20 cellular contexts compared by ENCODE assay signal in genomic region chr1:26119892-26120608, GRCh38. TPM values are rescaled to one million over a fixed set of nuclear protein-coding genes. Genes with fewer than 3 reads are reported as not detected.
A peak's percentile ranks its signal among the peaks of the same experiment; 100 is the strongest.
DNase-seq lines count a peak whose midpoint lies in the region; ATAC-seq, FAIRE-seq and TF ChIP-seq lines count a peak whose summit lies in the region.
"Had no signal": no experiment of that assay in that cellular context is flagged by ENCODE, and none has a peak within 500 bp of the region (broad histone marks: within the 10 kb centered on the region; RNA-seq: fewer than 3 reads in every experiment).

No MANE protein-coding gene starts in this region.

- no peak overlapping the region for H3K4me3 Mint-ChIP-seq in activated CD4-positive, alpha-beta T cell treated with anti-CD3 and anti-CD28 coated beads, Interleukin-2, amount 10 ng/mL, durations not matched to agents 7 days and 5 days
- H3K4me3 Mint-ChIP-seq in activated CD8-positive, alpha-beta T cell treated with anti-CD3 and anti-CD28 coated beads for 36 hours = peak overlapping the region; percentile 31
- H3K4me3 Mint-ChIP-seq: endodermal cell had no signal

- H3K36me3 ChIP-seq in spleen = peaks cover 4 to 81% (median 33%) of the 10 kb centered on the region in 6 donors
- H3K36me3 ChIP-seq: ovary had no signal

- peak overlapping the region in 6 of 8 donors; percentile 10 to 50 (median 42) for H3K27ac ChIP-seq in spleen
- H3K27ac ChIP-seq: gastroesophageal sphincter, ovary had no signal

- no peak overlapping the region for H3K4me3 ChIP-seq in spleen
- H3K4me3 ChIP-seq: gastroesophageal sphincter, ovary had no signal

- intact Hi-C loops in activated CD8-positive, alpha-beta T cell treated with anti-CD3 and anti-CD28 coated beads for 36 hours (cut with micrococcal nuclease) = no loop called here
- intact Hi-C loops in spleen (cut with DNase I; ENCODE audit: low total_unique reads) = no loop called here

- CTCF ChIA-PET in activated CD4-positive, alpha-beta T cell treated with anti-CD3 and anti-CD28 coated beads, Interleukin-2, amount 10 ng/mL, durations not matched to agents 7 days and 5 days (lab: Charles Lee) = interaction anchor here (1.2 to 2.0 kb wide), 4 partner anchors 10 to 239 kb away, joined by 3 to 6 read pairs (median 5); partner anchors contain the start of gene ZNF593
- CTCF ChIA-PET in activated CD8-positive, alpha-beta T cell treated with anti-CD3 and anti-CD28 coated beads for 36 hours (lab: Charles Lee) = interaction anchor here (0.8 to 13.9 kb wide), 4 partner anchors 9 to 114 kb away, joined by 3 to 164 read pairs (median 4); partner anchors contain the start of gene CEP85

- POLR2A ChIA-PET in activated CD4-positive, alpha-beta T cell treated with anti-CD3 and anti-CD28 coated beads, Interleukin-2, amount 10 ng/mL, durations not matched to agents 7 days and 5 days (lab: Charles Lee) = interaction anchor here (0.5 kb wide), 1 partner anchor 13 kb away, joined by 3 read pairs; no protein-coding TSS in a partner anchor
- POLR2A ChIA-PET in activated CD8-positive, alpha-beta T cell treated with anti-CD3 and anti-CD28 coated beads for 36 hours (lab: Charles Lee) = interaction anchor here (0.7 kb wide), 1 partner anchor 9 kb away, joined by 3 read pairs; the partner anchor contains the start of gene PDIK1L

- peaks cover 3 to 82% (median 25%) of the 10 kb centered on the region in 6 donors for H3K4me1 ChIP-seq in spleen

- H3K9me3 Mint-ChIP-seq in activated CD4-positive, alpha-beta T cell treated with anti-CD3 and anti-CD28 coated beads, Interleukin-2, amount 10 ng/mL, durations not matched to agents 7 days and 5 days = no peaks in the 10 kb centered on the region
- no peaks in the 10 kb centered on the region for H3K9me3 Mint-ChIP-seq in activated CD8-positive, alpha-beta T cell treated with anti-CD3 and anti-CD28 coated beads for 36 hours
- H3K9me3 Mint-ChIP-seq: endodermal cell had no signal

- WGBS in spleen, 5 donors = 51 to 60% (median 56%) methylated on average over 9 of the region's 9 CpGs

- H3K4me1 Mint-ChIP-seq in activated CD4-positive, alpha-beta T cell treated with anti-CD3 and anti-CD28 coated beads, Interleukin-2, amount 10 ng/mL, durations not matched to agents 7 days and 5 days = peaks cover 54% of the 10 kb centered on the region
- peaks cover 41% of the 10 kb centered on the region for H3K4me1 Mint-ChIP-seq in activated CD8-positive, alpha-beta T cell treated with anti-CD3 and anti-CD28 coated beads for 36 hours (ENCODE audit: low read depth)

- FAIRE-seq in GM12892 (lab: Jason Lieb, UNC) = no peak
- FAIRE-seq: bronchial epithelial cell, H54 had no signal

- peak; percentile 41 for ATAC-seq in HG03354 (IDR thresholded peaks at IDR 0.05; ENCODE audit: poor library complexity, severe bottlenecking, unreplicated experiment)
- ATAC-seq in activated CD8-positive, alpha-beta T cell treated with anti-CD3 and anti-CD28 coated beads for 36 hours = peak; percentile 34
- ATAC-seq in GM19397 (IDR thresholded peaks at IDR 0.05; ENCODE audit: unreplicated experiment) = no peak
- no peak for ATAC-seq in GM21529 (IDR thresholded peaks at IDR 0.05; ENCODE audit: unreplicated experiment)
- ATAC-seq: gastroesophageal sphincter, Right ventricle myocardium inferior had no signal

- peaks cover 54% of the 10 kb centered on the region for H3K36me3 Mint-ChIP-seq in activated CD4-positive, alpha-beta T cell treated with anti-CD3 and anti-CD28 coated beads, Interleukin-2, amount 10 ng/mL, durations not matched to agents 7 days and 5 days (ENCODE audit: low read depth)
- peaks cover 42% of the 10 kb centered on the region for H3K36me3 Mint-ChIP-seq in activated CD8-positive, alpha-beta T cell treated with anti-CD3 and anti-CD28 coated beads for 36 hours (ENCODE audit: low read depth)

- no peaks in the 10 kb centered on the region for H3K9me3 ChIP-seq in spleen
- H3K9me3 ChIP-seq: gastroesophageal sphincter, ovary had no signal

- TF ChIP-seq POLR2A in spleen (IDR thresholded peaks at IDR 0.05) (no peak), GM12892 (IDR thresholded peaks at IDR 0.05; ENCODE audit: low read depth, low read length) (no peak)

- H3K27me3 ChIP-seq in spleen (replicated peaks in 1 of 7) = no peaks in the 10 kb centered on the region
- H3K27me3 ChIP-seq: gastroesophageal sphincter, ovary had no signal

- H3K27ac Mint-ChIP-seq in activated CD4-positive, alpha-beta T cell treated with anti-CD3 and anti-CD28 coated beads, Interleukin-2, amount 10 ng/mL, durations not matched to agents 7 days and 5 days = peak overlapping the region; percentile 76
- H3K27ac Mint-ChIP-seq in activated CD8-positive, alpha-beta T cell treated with anti-CD3 and anti-CD28 coated beads for 36 hours = peak overlapping the region; percentile 85
- H3K27ac Mint-ChIP-seq: endodermal cell had no signal

- H3K27me3 Mint-ChIP-seq in activated CD4-positive, alpha-beta T cell treated with anti-CD3 and anti-CD28 coated beads, Interleukin-2, amount 10 ng/mL, durations not matched to agents 7 days and 5 days = no peaks in the 10 kb centered on the region
- H3K27me3 Mint-ChIP-seq in activated CD8-positive, alpha-beta T cell treated with anti-CD3 and anti-CD28 coated beads for 36 hours = no peaks in the 10 kb centered on the region

- DNase-seq in activated CD4-positive, alpha-beta T cell treated with anti-CD3 and anti-CD28 coated beads, Interleukin-2, amount 10 ng/mL, durations not matched to agents 7 days and 5 days = no peak
- DNase-seq in activated CD4-positive, alpha-beta T cell treated with anti-CD3 and anti-CD28 coated beads, Interleukin-2, amount 50 U/mL, for 48 hours = no peak
- DNase-seq in activated CD8-positive, alpha-beta T cell treated with anti-CD3 and anti-CD28 coated beads for 36 hours = peak; percentile 23
- DNase-seq in spleen (no peak), GM12892 (ENCODE audit: insufficient read length) (no peak)
- DNase-seq: ACHN, DMS 273 treated with DMSO at 0.1 percent for 48 hours, endodermal cell, NCI-H1417, NCI-H510A treated with DMSO at 0.1 percent for 48 hours, ovary had no signal

- no peak for TF ChIP-seq CTCF in activated CD8-positive, alpha-beta T cell treated with anti-CD3 and anti-CD28 coated beads for 36 hours (IDR thresholded peaks at IDR 0.05)
- TF ChIP-seq CTCF in spleen (IDR thresholded peaks at IDR 0.05 in 8 of 11, conservative IDR thresholded peaks at IDR 0.05 in 3 of 11) = no peak

RNA-seq across cellular contexts. Expression of gene PDIK1L, which starts 8.4 kb away (rescaled TPM):
- total RNA-seq in activated CD4-positive, alpha-beta T cell treated with anti-CD3 and anti-CD28 coated beads, Interleukin-2, amount 10 ng/mL, durations not matched to agents 7 days and 5 days = 10 to 100 TPM; 21.0 to 25.8 TPM
- total RNA-seq in activated CD8-positive, alpha-beta T cell treated with anti-CD3 and anti-CD28 coated beads for 36 hours = 10 to 100 TPM; 11.7 to 13.4 TPM
- total RNA-seq in spleen = 10 to 100 TPM in 5 of 7 donors, 1 to 10 TPM in 2; 7.7 to 14.1 (median 11.6) TPM
- polyA plus RNA-seq in spleen = 1 to 10 TPM; 2.5 to 3.1 (median 3.1) TPM
- polyA plus RNA-seq in GM12892 (2012; ENCODE audit: missing spikeins) = 4.0 TPM

RNA-seq across cellular contexts. Expression of gene FAM110D, which starts 38.8 kb away (rescaled TPM):
- not detected for total RNA-seq in activated CD4-positive, alpha-beta T cell treated with anti-CD3 and anti-CD28 coated beads, Interleukin-2, amount 10 ng/mL, durations not matched to agents 7 days and 5 days
- not detected for total RNA-seq in activated CD8-positive, alpha-beta T cell treated with anti-CD3 and anti-CD28 coated beads for 36 hours
- 1 to 10 TPM in 6 of 7 donors, under 1 TPM in 1; 0.76 to 5.9 (median 1.8) TPM for total RNA-seq in spleen
- 1 to 10 TPM in 1 of 3 donors, under 1 TPM in 2; 0.44 to 1.2 (median 0.91) TPM for polyA plus RNA-seq in spleen
- not detected for polyA plus RNA-seq in GM12892 (2012; ENCODE audit: missing spikeins)
- total RNA-seq: bronchial epithelial cell had no signal

RNA-seq across cellular contexts. Expression of gene C1orf232, which starts 48.7 kb away (rescaled TPM):
- not detected for total RNA-seq in activated CD4-positive, alpha-beta T cell treated with anti-CD3 and anti-CD28 coated beads, Interleukin-2, amount 10 ng/mL, durations not matched to agents 7 days and 5 days
- not detected for total RNA-seq in activated CD8-positive, alpha-beta T cell treated with anti-CD3 and anti-CD28 coated beads for 36 hours
- not detected for total RNA-seq in spleen
- polyA plus RNA-seq in spleen = not detected
- polyA plus RNA-seq in GM12892 (2012; ENCODE audit: missing spikeins) = not detected
- total RNA-seq: bronchial epithelial cell, endodermal cell, gastroesophageal sphincter, mesenteric fat pad, ovary, Right ventricle myocardium inferior, urinary bladder had no signal
- polyA plus RNA-seq: ovary, urinary bladder had no signal

RNA-seq across cellular contexts. Expression of gene ZNF593, which starts 49.7 kb away (rescaled TPM):
- total RNA-seq in activated CD4-positive, alpha-beta T cell treated with anti-CD3 and anti-CD28 coated beads, Interleukin-2, amount 10 ng/mL, durations not matched to agents 7 days and 5 days = 10 to 100 TPM; 27.3 to 28.6 TPM
- total RNA-seq in activated CD8-positive, alpha-beta T cell treated with anti-CD3 and anti-CD28 coated beads for 36 hours = 10 to 100 TPM; 40.9 to 41.1 TPM
- 10 to 100 TPM; 13.5 to 27.8 (median 19.6) TPM for total RNA-seq in spleen
- polyA plus RNA-seq in spleen = 100 to 1,000 TPM in 1 of 3 donors, 10 to 100 TPM in 2; 74.9 to 104 (median 80.3) TPM
- 15.1 TPM for polyA plus RNA-seq in GM12892 (2012; ENCODE audit: missing spikeins)

RNA-seq across cellular contexts. Expression of gene ZNF593OS, which starts 51.6 kb away (rescaled TPM):
- total RNA-seq in activated CD4-positive, alpha-beta T cell treated with anti-CD3 and anti-CD28 coated beads, Interleukin-2, amount 10 ng/mL, durations not matched to agents 7 days and 5 days = not detected
- total RNA-seq in activated CD8-positive, alpha-beta T cell treated with anti-CD3 and anti-CD28 coated beads for 36 hours = not detected
- not detected for total RNA-seq in spleen
- under 1 TPM; 0.26 to 0.43 (median 0.26) TPM for polyA plus RNA-seq in spleen
- 0.76 TPM for polyA plus RNA-seq in GM12892 (2012; ENCODE audit: missing spikeins)
- total RNA-seq: bronchial epithelial cell, endodermal cell, gastroesophageal sphincter, mesenteric fat pad, ovary, Right ventricle myocardium inferior, urinary bladder had no signal

Comparison
In these comparisons a context has a peak if more than half of its experiments do, and no peak if none do; other contexts are left out.
1. ATAC-seq: peak in HG03354 (single experiment) and activated CD8-positive, alpha-beta T cell treated with anti-CD3 and anti-CD28 coated beads for 36 hours (single experiment); none in GM19397 (single experiment) and GM21529 (single experiment).